ENCODE assay signal across 8 cellular contexts in genomic region chr1:2229032-2229920, GRCh38. TPM values are rescaled to one million over a fixed set of nuclear protein-coding genes. Genes with fewer than 3 reads are reported as not detected.
DNase-seq lines count a peak whose midpoint lies in the region; ATAC-seq and TF ChIP-seq lines count a peak whose summit lies in the region.

No MANE protein-coding gene starts in this region.

- TF ChIP-seq CTCF in right atrium auricular region (IDR thresholded peaks at IDR 0.05), result peak in 1 of 2 donors; percentile 31
- TF ChIP-seq CTCF in progenitor cell of endocrine pancreas (IDR thresholded peaks at IDR 0.05; ENCODE audit: unreplicated experiment), result no peak

- H3K36me3 ChIP-seq in HUES48 (ENCODE audit: control insufficient read depth, insufficient read depth, low read length), result peaks cover 5% of the 10 kb centered on the region; the same call in 1 of the 2 replicates
- H3K36me3 ChIP-seq in SJCRH30, result no peaks in the 10 kb centered on the region
- no peaks in the 10 kb centered on the region for H3K36me3 ChIP-seq in right atrium auricular region

- peaks cover 34% of the 10 kb centered on the region for H3K4me1 Mint-ChIP-seq in progenitor cell of endocrine pancreas (ENCODE audit: low read depth)

- no peaks in the 10 kb centered on the region for H3K27me3 Mint-ChIP-seq in progenitor cell of endocrine pancreas

- H3K4me3 ChIP-seq in HUES48 (ENCODE audit: low read depth, low read length) (peak overlapping the region; percentile 81), SJCRH30 (peak overlapping the region; percentile 61), right atrium auricular region (peak overlapping the region; percentile 54 to 58)

- peak overlapping the region; percentile 94 for H3K4me3 Mint-ChIP-seq in progenitor cell of endocrine pancreas (ENCODE audit: low read depth)

- peaks cover 25% of the 10 kb centered on the region for H3K4me1 ChIP-seq in HUES48 (ENCODE audit: control insufficient read depth, insufficient read depth, low read length)
- H3K4me1 ChIP-seq in SJCRH30, result peaks cover 18% of the 10 kb centered on the region
- peaks cover 0 to 57% of the 10 kb centered on the region in 2 donors for H3K4me1 ChIP-seq in right atrium auricular region

- H3K27ac ChIP-seq in HUES48 (ENCODE audit: low read depth, low read length) (no peak overlapping the region), SJCRH30 (peak overlapping the region; percentile 8; the same call in 1 of the 2 replicates), angular gyrus (ENCODE audit: low read depth, low read length) (peak overlapping the region; percentile 56), right atrium auricular region (peak overlapping the region; percentile 86 to 93)

- no peaks in the 10 kb centered on the region for H3K36me3 Mint-ChIP-seq in progenitor cell of endocrine pancreas (ENCODE audit: insufficient read depth)

- peak overlapping the region; percentile 55 for H3K9ac ChIP-seq in HUES48 (ENCODE audit: low read depth, low read length)

- DNase-seq in CD1c-positive myeloid dendritic cell (ENCODE audit: extremely low spot score) (peak; percentile 62), SJCRH30 (peak; percentile 74 to 75), right atrium auricular region (ENCODE audit: low spot score) (no peak), progenitor cell of endocrine pancreas (ENCODE audit: low spot score, unreplicated experiment) (no peak)

- ATAC-seq in GM21515 (IDR thresholded peaks at IDR 0.05; ENCODE audit: unreplicated experiment) (no peak), HG02981 (IDR thresholded peaks at IDR 0.05; ENCODE audit: unreplicated experiment) (no peak)

- no peaks in the 10 kb centered on the region for H3K9me3 ChIP-seq in HUES48 (ENCODE audit: control insufficient read depth, insufficient read depth, low read length)
- no peaks in the 10 kb centered on the region for H3K9me3 ChIP-seq in SJCRH30 (replicated peaks)
- no peaks in the 10 kb centered on the region for H3K9me3 ChIP-seq in right atrium auricular region

- no peaks in the 10 kb centered on the region for H3K27me3 ChIP-seq in HUES48 (ENCODE audit: control insufficient read depth, insufficient read depth, low read length)
- peaks cover 13% of the 10 kb centered on the region for H3K27me3 ChIP-seq in SJCRH30
- H3K27me3 ChIP-seq in right atrium auricular region, result no peaks in the 10 kb centered on the region

- H3K9me3 Mint-ChIP-seq in progenitor cell of endocrine pancreas (ENCODE audit: low read depth), result no peaks in the 10 kb centered on the region

- peak overlapping the region; percentile 94 for H3K27ac Mint-ChIP-seq in progenitor cell of endocrine pancreas

RNA-seq across cellular contexts. Expression of gene SKI, which starts 1.2 kb away (rescaled TPM):
- 12.8 and 13.1 TPM in 2 replicates for total RNA-seq in SJCRH30 (2014; rRNA removed; shearing (Covaris generic))
- 10 to 100 TPM; 36.7 to 57.2 TPM for total RNA-seq in right atrium auricular region
- total RNA-seq in progenitor cell of endocrine pancreas, result 56.2 and 59.4 TPM in 2 replicates

RNA-seq across cellular contexts. Expression of gene FAAP20, which starts 34.7 kb away (rescaled TPM):
- total RNA-seq in SJCRH30 (2014; rRNA removed; shearing (Covaris generic)), result 58.0 and 61.7 TPM in 2 replicates
- total RNA-seq in right atrium auricular region, result 10 to 100 TPM; 18.5 to 24.3 TPM
- total RNA-seq in progenitor cell of endocrine pancreas, result 74.3 and 77.9 TPM in 2 replicates

Comparison
In these comparisons a context has a peak if more than half of its experiments do, and no peak if none do; other contexts are left out.
1. DNase-seq: peak in CD1c-positive myeloid dendritic cell (single experiment) and SJCRH30 (2 of 2); none in right atrium auricular region (single experiment) and progenitor cell of endocrine pancreas (single experiment).
2. Peak in every context shown above with its lines, with median percentiles within 50 percentile points of each other: H3K4me3 ChIP-seq.